1 cellular context compared by ENCODE assay signal in the genomic region with DNA sequence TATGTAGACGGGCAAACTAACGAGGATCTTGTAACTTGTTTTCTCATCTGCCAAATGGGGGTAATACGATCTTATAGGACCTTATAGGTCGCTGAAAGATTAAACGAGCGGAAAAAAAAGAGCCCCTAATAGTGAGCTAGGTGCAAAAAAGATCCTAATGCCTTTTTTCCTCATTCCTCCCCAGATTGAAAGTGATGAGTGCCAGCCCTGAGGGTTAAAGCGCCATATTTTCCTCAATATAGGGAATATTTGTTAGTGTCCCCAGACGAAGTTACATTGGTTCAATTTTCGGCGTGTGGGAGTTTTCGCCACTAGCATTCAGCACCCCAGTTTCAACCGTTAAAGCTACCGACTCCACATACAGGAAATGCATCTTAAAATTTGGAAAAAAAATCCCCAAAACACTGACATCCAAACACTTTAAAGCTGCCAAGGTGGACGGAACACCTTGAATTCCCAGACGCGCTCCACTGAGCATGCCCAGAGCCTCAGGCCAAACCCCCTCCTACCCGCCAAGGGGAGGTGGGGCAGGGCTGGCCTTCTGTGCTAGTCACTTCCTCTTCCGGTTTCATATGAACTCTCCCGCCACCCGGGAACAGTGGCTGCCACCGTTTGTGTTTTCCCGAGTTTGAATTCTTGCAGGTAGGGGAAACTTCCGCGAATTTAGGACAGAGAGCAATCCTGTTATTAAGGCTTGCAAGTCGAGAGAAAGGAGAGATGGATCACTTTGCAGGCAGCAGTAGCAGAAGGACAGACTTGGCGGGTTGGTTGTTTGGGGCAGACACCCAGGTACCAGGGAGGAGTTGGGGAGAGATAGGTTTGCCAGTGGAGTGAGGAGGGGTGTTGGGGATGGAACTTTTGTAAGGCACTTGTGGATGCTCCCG.
TF ChIP-seq lines count a peak whose summit lies in the region.

Gene PRIM2, plus strand, starts transcription at position 571 of the 884 bp plus-strand sequence. CDS start 816 bp downstream, outside the sequence.

TF ChIP-seq in K562, 482 proteins besides CTCF, POLR2A, EP300 and RAD21 (continued from another document and continues in another):
- TF ChIP-seq, protein P1, sequence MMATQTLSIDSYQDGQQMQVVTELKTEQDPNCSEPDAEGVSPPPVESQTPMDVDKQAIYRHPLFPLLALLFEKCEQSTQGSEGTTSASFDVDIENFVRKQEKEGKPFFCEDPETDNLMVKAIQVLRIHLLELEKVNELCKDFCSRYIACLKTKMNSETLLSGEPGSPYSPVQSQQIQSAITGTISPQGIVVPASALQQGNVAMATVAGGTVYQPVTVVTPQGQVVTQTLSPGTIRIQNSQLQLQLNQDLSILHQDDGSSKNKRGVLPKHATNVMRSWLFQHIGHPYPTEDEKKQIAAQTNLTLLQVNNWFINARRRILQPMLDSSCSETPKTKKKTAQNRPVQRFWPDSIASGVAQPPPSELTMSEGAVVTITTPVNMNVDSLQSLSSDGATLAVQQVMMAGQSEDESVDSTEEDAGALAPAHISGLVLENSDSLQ (IDR thresholded peaks at IDR 0.05) = peak; percentile 34
- TF ChIP-seq MAX (CRISPR knock-in tag; IDR thresholded peaks at IDR 0.05) (no peak), ZNF436 (CRISPR knock-in tag; IDR thresholded peaks at IDR 0.05) (no peak), LCOR (CRISPR knock-in tag; IDR thresholded peaks at IDR 0.05) (no peak), ZFP36 (IDR thresholded peaks at IDR 0.05; ENCODE audit: low read depth, low read length, partially characterized antibody) (no peak), HMGN3 (IDR thresholded peaks at IDR 0.05; ENCODE audit: borderline replicate concordance, extremely low read depth, insufficient read length, low read depth, low read length) (no peak), NEUROD1 (IDR thresholded peaks at IDR 0.05; ENCODE audit: borderline replicate concordance, low read depth, low read length, partially characterized antibody) (no peak), CHD7 (IDR thresholded peaks at IDR 0.05; ENCODE audit: low read depth, low read length) (no peak), ZC3H8 (IDR thresholded peaks at IDR 0.05) (no peak), KDM5B (IDR thresholded peaks at IDR 0.05; ENCODE audit: insufficient replicate concordance, low read depth, low read length) (peak; percentile 90), E2F1 (CRISPR knock-in tag; IDR thresholded peaks at IDR 0.05) (peak; percentile 69; the same call in 1 of the 2 replicates), PCBP2 (IDR thresholded peaks at IDR 0.05; ENCODE audit: low read depth, low read length, poor library complexity, severe bottlenecking) (no peak), HDGF (IDR thresholded peaks at IDR 0.05) (no peak), CCNT2 (IDR thresholded peaks at IDR 0.05; ENCODE audit: borderline replicate concordance, extremely low read depth, insufficient read length, low read depth, low read length) (no peak), TAF1 (IDR thresholded peaks at IDR 0.05; ENCODE audit: control insufficient read depth, extremely low read depth, insufficient read depth, low read length, severe bottlenecking) (peak; percentile 89), PHF20 (IDR thresholded peaks at IDR 0.05; ENCODE audit: partially characterized antibody) (peak; percentile 91), SRF (CRISPR knock-in tag; IDR thresholded peaks at IDR 0.05) (peak in 1 of 2 experiments; percentile 62; a peak in 1 of 4 replicates), NRF1 (conservative IDR thresholded peaks at IDR 0.05 in 1 of 2, IDR thresholded peaks at IDR 0.05 in 1 of 2) (peak; percentile 95 to 96), CBX3 (IDR thresholded peaks at IDR 0.05; ENCODE audit: borderline replicate concordance in 1 of 2, low read length in 2 of 2) (0 out of 3 replicates have a peak, but pooled peaks of 1 of the 2 experiments have one; percentile 16), RBM39 (optimal IDR thresholded peaks at IDR 0.05; ENCODE audit: low read depth, low read length) (no peak), TAF15 (IDR thresholded peaks at IDR 0.05; ENCODE audit: low read depth, low read length) (no peak), CHD1 (IDR thresholded peaks at IDR 0.05; ENCODE audit: low read length) (no peak), NBN (IDR thresholded peaks at IDR 0.05; ENCODE audit: low read depth) (peak; percentile 58; the same call in 1 of the 2 replicates), NCOA4 (IDR thresholded peaks at IDR 0.05; ENCODE audit: partially characterized antibody) (no peak), RBBP5 (IDR thresholded peaks at IDR 0.05; ENCODE audit: borderline replicate concordance, insufficient read depth, low read length, poor library complexity, severe bottlenecking) (no peak)
- TF ChIP-seq, protein P2, sequence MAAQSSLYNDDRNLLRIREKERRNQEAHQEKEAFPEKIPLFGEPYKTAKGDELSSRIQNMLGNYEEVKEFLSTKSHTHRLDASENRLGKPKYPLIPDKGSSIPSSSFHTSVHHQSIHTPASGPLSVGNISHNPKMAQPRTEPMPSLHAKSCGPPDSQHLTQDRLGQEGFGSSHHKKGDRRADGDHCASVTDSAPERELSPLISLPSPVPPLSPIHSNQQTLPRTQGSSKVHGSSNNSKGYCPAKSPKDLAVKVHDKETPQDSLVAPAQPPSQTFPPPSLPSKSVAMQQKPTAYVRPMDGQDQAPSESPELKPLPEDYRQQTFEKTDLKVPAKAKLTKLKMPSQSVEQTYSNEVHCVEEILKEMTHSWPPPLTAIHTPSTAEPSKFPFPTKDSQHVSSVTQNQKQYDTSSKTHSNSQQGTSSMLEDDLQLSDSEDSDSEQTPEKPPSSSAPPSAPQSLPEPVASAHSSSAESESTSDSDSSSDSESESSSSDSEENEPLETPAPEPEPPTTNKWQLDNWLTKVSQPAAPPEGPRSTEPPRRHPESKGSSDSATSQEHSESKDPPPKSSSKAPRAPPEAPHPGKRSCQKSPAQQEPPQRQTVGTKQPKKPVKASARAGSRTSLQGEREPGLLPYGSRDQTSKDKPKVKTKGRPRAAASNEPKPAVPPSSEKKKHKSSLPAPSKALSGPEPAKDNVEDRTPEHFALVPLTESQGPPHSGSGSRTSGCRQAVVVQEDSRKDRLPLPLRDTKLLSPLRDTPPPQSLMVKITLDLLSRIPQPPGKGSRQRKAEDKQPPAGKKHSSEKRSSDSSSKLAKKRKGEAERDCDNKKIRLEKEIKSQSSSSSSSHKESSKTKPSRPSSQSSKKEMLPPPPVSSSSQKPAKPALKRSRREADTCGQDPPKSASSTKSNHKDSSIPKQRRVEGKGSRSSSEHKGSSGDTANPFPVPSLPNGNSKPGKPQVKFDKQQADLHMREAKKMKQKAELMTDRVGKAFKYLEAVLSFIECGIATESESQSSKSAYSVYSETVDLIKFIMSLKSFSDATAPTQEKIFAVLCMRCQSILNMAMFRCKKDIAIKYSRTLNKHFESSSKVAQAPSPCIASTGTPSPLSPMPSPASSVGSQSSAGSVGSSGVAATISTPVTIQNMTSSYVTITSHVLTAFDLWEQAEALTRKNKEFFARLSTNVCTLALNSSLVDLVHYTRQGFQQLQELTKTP (IDR thresholded peaks at IDR 0.05; ENCODE audit: low read depth in 1 of 2, partially characterized antibody in 2 of 2) = peak in 1 of 2 experiments; percentile 34
- TF ChIP-seq, protein P3, sequence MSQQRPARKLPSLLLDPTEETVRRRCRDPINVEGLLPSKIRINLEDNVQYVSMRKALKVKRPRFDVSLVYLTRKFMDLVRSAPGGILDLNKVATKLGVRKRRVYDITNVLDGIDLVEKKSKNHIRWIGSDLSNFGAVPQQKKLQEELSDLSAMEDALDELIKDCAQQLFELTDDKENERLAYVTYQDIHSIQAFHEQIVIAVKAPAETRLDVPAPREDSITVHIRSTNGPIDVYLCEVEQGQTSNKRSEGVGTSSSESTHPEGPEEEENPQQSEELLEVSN (IDR thresholded peaks at IDR 0.05; ENCODE audit: borderline replicate concordance in 1 of 2, extremely low read depth in 1 of 2, insufficient read depth in 1 of 2, insufficient read length in 1 of 2, low read depth in 1 of 2, low read length in 1 of 2, poor library complexity in 1 of 2, severe bottlenecking in 1 of 2) = peak in 1 of 2 experiments; percentile 79
- TF ChIP-seq, protein P4, sequence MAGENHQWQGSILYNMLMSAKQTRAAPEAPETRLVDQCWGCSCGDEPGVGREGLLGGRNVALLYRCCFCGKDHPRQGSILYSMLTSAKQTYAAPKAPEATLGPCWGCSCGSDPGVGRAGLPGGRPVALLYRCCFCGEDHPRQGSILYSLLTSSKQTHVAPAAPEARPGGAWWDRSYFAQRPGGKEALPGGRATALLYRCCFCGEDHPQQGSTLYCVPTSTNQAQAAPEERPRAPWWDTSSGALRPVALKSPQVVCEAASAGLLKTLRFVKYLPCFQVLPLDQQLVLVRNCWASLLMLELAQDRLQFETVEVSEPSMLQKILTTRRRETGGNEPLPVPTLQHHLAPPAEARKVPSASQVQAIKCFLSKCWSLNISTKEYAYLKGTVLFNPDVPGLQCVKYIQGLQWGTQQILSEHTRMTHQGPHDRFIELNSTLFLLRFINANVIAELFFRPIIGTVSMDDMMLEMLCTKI (IDR thresholded peaks at IDR 0.05; ENCODE audit: partially characterized antibody) = no peak
